ENCODE assay signal across 9 cellular contexts in the genomic region with DNA sequence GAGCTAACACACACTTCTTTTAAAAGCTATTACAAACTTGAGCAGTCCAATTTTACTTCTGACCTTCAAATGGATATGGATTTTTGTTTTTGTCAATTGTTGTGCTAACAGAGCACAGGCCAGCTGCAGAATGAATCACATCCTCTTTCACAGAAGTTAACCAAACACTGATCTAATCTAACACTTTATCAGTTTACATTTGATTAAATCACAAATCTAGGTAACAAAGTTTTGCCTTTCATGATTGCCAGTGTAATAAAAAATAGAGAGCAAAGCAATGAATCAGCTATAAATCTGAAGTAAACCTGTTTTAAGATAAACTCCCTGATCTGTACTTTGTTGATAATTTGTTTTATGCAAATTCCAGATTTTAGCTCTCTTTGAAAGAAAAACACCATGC.
A peak's percentile ranks its signal among the peaks of the same experiment; 100 is the strongest.
DNase-seq lines count a peak whose midpoint lies in the region; ATAC-seq and TF ChIP-seq lines count a peak whose summit lies in the region.
"Had no signal": no experiment of that assay in that cellular context is flagged by ENCODE, and none has a peak within 500 bp of the region (broad histone marks: within the 10 kb centered on the region; RNA-seq: fewer than 3 reads in every experiment).

No MANE protein-coding gene starts in this region.

- peaks cover 48% of the 10 kb centered on the region for H3K4me1 Mint-ChIP-seq in endodermal cell
- peaks cover 8 to 14% (median 10%) of the 10 kb centered on the region in 4 donors for H3K4me1 Mint-ChIP-seq in CD4-positive, alpha-beta memory T cell

- peak; percentile 21 for DNase-seq in NCI-H748 (lab: John Stamatoyannopoulos, UW; ENCODE audit: unreplicated experiment)
- no peak for DNase-seq in NCI-H748 treated with DMSO at 0.1 percent for 48 hours (lab: John Stamatoyannopoulos, UW)
- DNase-seq in OCI-LY7 (ENCODE audit: low spot score), result peak; percentile 26
- no peak for DNase-seq in endodermal cell
- peak; percentile 43 for DNase-seq in pulmonary artery endothelial cell (ENCODE audit: low read depth, low spot score)
- no peak for DNase-seq in CD4-positive, alpha-beta memory T cell
- DNase-seq: activated effector memory CD4-positive, alpha-beta T cell treated with anti-CD3 and anti-CD28 coated beads, Interleukin-2, amount 50 U/mL, for 16 hours had no signal

- no TSS peak for BruUV-seq in OCI-LY7 (replicated peaks; lab: Mats Ljungman, UMichigan)

- H3K9me2 ChIP-seq in OCI-LY7 (ENCODE audit: insufficient read depth, low read length), result no peaks in the 10 kb centered on the region

- no peak overlapping the region for H3K27ac ChIP-seq in OCI-LY7 (ENCODE audit: low read depth, low read length, poor library complexity, severe bottlenecking)
- no peak overlapping the region for H3K27ac ChIP-seq in endodermal cell (ENCODE audit: low read depth, low read length)
- no peak overlapping the region for H3K27ac ChIP-seq in CD4-positive, alpha-beta memory T cell (ENCODE audit: low read depth, low read length)

- H3K9me3 ChIP-seq in OCI-LY7 (ENCODE audit: low read length) (no peaks in the 10 kb centered on the region), endodermal cell (ENCODE audit: control insufficient read depth, low read length) (no peaks in the 10 kb centered on the region)
- H3K9me3 ChIP-seq in CD4-positive, alpha-beta memory T cell (ENCODE audit: control insufficient read depth in 1 of 2, low read length in 2 of 2), result no peaks in the 10 kb centered on the region

- CTCF ChIA-PET in OCI-LY7 (lab: Charles Lee; ENCODE audit: unreplicated experiment), result no interaction called here
- CTCF ChIA-PET in CD4-positive, alpha-beta memory T cell (lab: Charles Lee; ENCODE audit: partially characterized antibody), result no interaction called here

- ATAC-seq in GM21360 (IDR thresholded peaks at IDR 0.05; ENCODE audit: unreplicated experiment), result no peak
- ATAC-seq in HG03520 (IDR thresholded peaks at IDR 0.05; ENCODE audit: unreplicated experiment), result no peak

- POLR2A ChIA-PET in OCI-LY7 (lab: Charles Lee), result interaction anchor here (0.5 to 1.8 kb wide), 5 partner anchors 10 to 964 kb away, joined by 3 to 10 read pairs (median 3); no protein-coding TSS in a partner anchor
- POLR2A ChIA-PET in CD4-positive, alpha-beta memory T cell (lab: Charles Lee; ENCODE audit: partially characterized antibody), result no interaction called here

- H3K79me2 ChIP-seq in OCI-LY7 (ENCODE audit: insufficient read depth, low read depth, low read length), result no peaks in the 10 kb centered on the region

- H3K4me2 ChIP-seq in OCI-LY7 (ENCODE audit: low read length), result no peak overlapping the region

- H3K36me3 ChIP-seq in OCI-LY7 (ENCODE audit: insufficient read depth, low read length) (peaks cover 45% of the 10 kb centered on the region), endodermal cell (ENCODE audit: control insufficient read depth, insufficient read depth, low read length) (peaks cover 28% of the 10 kb centered on the region)
- H3K36me3 ChIP-seq in CD4-positive, alpha-beta memory T cell (ENCODE audit: insufficient read depth, low read length), result no peaks in the 10 kb centered on the region

- H3K4me3 ChIP-seq in OCI-LY7 (ENCODE audit: low read depth, low read length, poor library complexity, severe bottlenecking) (no peak overlapping the region), endodermal cell (ENCODE audit: low read length) (no peak overlapping the region)
- H3K4me3 ChIP-seq in CD4-positive, alpha-beta memory T cell (ENCODE audit: low read length in 2 of 2), result no peak overlapping the region

- H3K36me3 Mint-ChIP-seq in endodermal cell (ENCODE audit: low read depth), result peaks cover 33% of the 10 kb centered on the region
- H3K36me3 Mint-ChIP-seq in CD4-positive, alpha-beta memory T cell, result peaks cover 51 to 57% of the 10 kb centered on the region in 2 donors

- intact Hi-C loops in OCI-LY7 (cut with micrococcal nuclease; ENCODE audit: unreplicated experiment), result no loop called here
- intact Hi-C loops in CD4-positive, alpha-beta memory T cell (cut with micrococcal nuclease), result no loop called here

- no peaks in the 10 kb centered on the region for H3K27me3 Mint-ChIP-seq in endodermal cell (ENCODE audit: insufficient read depth)
- no peaks in the 10 kb centered on the region for H3K27me3 Mint-ChIP-seq in CD4-positive, alpha-beta memory T cell

- H3K9ac ChIP-seq in endodermal cell (ENCODE audit: extremely low read depth, low read length, poor library complexity, severe bottlenecking), result no peak overlapping the region

- no peaks in the 10 kb centered on the region for H4K20me1 ChIP-seq in OCI-LY7 (ENCODE audit: insufficient read depth, low read length)

- no peak overlapping the region for H3K4me3 Mint-ChIP-seq in endodermal cell
- peak overlapping the region in 1 of 8 donors; percentile 14 for H3K4me3 Mint-ChIP-seq in CD4-positive, alpha-beta memory T cell

- H3K27ac Mint-ChIP-seq in endodermal cell, result peak overlapping the region; percentile 75
- peak overlapping the region in 2 of 7 donors; percentile 31 to 59 for H3K27ac Mint-ChIP-seq in CD4-positive, alpha-beta memory T cell

- H3K4me1 ChIP-seq in OCI-LY7 (ENCODE audit: insufficient read depth, low read length, poor library complexity, severe bottlenecking) (peaks cover 14% of the 10 kb centered on the region), endodermal cell (ENCODE audit: control insufficient read depth, insufficient read depth, low read length) (peaks cover 6% of the 10 kb centered on the region)
- no peaks in the 10 kb centered on the region for H3K4me1 ChIP-seq in CD4-positive, alpha-beta memory T cell (ENCODE audit: insufficient read depth, low read length)

- no peaks in the 10 kb centered on the region for H3K9me3 Mint-ChIP-seq in endodermal cell
- peaks cover 0 to 2% (median 0%) of the 10 kb centered on the region in 8 donors for H3K9me3 Mint-ChIP-seq in CD4-positive, alpha-beta memory T cell

- no peak for TF ChIP-seq CTCF in OCI-LY7 (conservative IDR thresholded peaks at IDR 0.05; ENCODE audit: low read length)
- no peak for TF ChIP-seq CTCF in endodermal cell (conservative IDR thresholded peaks at IDR 0.05)

- H3K27me3 ChIP-seq in endodermal cell (ENCODE audit: control insufficient read depth, insufficient read depth, low read length, poor library complexity, severe bottlenecking), result no peaks in the 10 kb centered on the region
- no peaks in the 10 kb centered on the region for H3K27me3 ChIP-seq in CD4-positive, alpha-beta memory T cell (ENCODE audit: insufficient read depth, low read length)

- H2AFZ ChIP-seq in OCI-LY7 (ENCODE audit: low read length), result no peak overlapping the region

Comparison
In these comparisons a context has a peak if more than half of its experiments do, and no peak if none do; other contexts are left out.
1. DNase-seq: peak in NCI-H748 (single experiment), OCI-LY7 (single experiment) and pulmonary artery endothelial cell (single experiment); none in NCI-H748 treated with DMSO at 0.1 percent for 48 hours (single experiment), endodermal cell (single experiment) and CD4-positive, alpha-beta memory T cell (0 of 5).